Comparison of ENCODE assay signal across 10 cellular contexts in the genomic region with DNA sequence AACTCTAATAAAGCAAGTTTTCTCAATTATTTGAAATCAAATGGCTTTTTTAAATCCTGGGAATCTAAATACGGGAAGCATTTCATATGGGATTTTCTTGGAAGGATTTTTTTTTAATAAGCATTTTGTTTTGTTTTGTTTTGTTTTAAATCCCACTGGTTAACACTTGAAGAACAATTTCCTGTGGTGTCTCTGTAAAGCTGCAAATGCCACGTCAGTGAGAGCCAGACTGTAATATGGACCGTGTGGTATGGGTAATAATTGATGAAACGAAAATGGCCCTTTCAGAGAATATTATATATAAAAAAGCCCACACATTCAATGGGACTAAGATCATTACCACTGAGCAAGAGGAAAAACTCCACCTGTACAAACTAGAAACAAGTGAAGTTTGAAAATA. TPM values are rescaled to one million over a fixed set of nuclear protein-coding genes. Genes with fewer than 3 reads are reported as not detected.
DNase-seq lines count a peak whose midpoint lies in the region; ATAC-seq and TF ChIP-seq lines count a peak whose summit lies in the region.
"Had no signal": no experiment of that assay in that cellular context is flagged by ENCODE, and none has a peak within 500 bp of the region (broad histone marks: within the 10 kb centered on the region; RNA-seq: fewer than 3 reads in every experiment).

No MANE protein-coding gene starts in this region.

- H3K36me3 ChIP-seq in heart left ventricle, result no peaks in the 10 kb centered on the region

- TF ChIP-seq CTCF in heart left ventricle (IDR thresholded peaks at IDR 0.05), result no peak

- peak; percentile 45 for ATAC-seq in GM18858 (IDR thresholded peaks at IDR 0.05; ENCODE audit: unreplicated experiment)
- peak; percentile 77 for ATAC-seq in GM21423 (IDR thresholded peaks at IDR 0.05; ENCODE audit: unreplicated experiment)
- ATAC-seq in HG03135 (IDR thresholded peaks at IDR 0.05; ENCODE audit: unreplicated experiment), result peak; percentile 53
- ATAC-seq in activated T-helper 17 cell treated with anti-CD3 and anti-CD28 coated beads, Interleukin-2, amount 50 U/mL, for 72 hours (replicated peaks), result no peak
- ATAC-seq in naive thymus-derived CD8-positive, alpha-beta T cell, result no peak
- ATAC-seq in heart left ventricle, result no peak
- no peak for ATAC-seq in Right ventricle myocardium superior (ENCODE audit: poor library complexity)

- intact Hi-C loops in heart left ventricle (cut with DNase I), result loop anchor here in 1 of 10 donors (5.0 kb wide), 1 partner anchor 34 kb away; a partner anchor contains a TSS
- intact Hi-C loops in Right ventricle myocardium superior (cut with DNase I), result no loop called here

- POLR2A ChIA-PET in naive thymus-derived CD8-positive, alpha-beta T cell (lab: Charles Lee), result no interaction called here

- TF ChIP-seq POLR2A in heart left ventricle (IDR thresholded peaks at IDR 0.05), result no peak

- H3K4me1 ChIP-seq in heart left ventricle, result no peaks in the 10 kb centered on the region

- H3K4me3 ChIP-seq in heart left ventricle, result no peak overlapping the region

- peaks cover 11% of the 10 kb centered on the region for H3K27me3 Mint-ChIP-seq in activated T-helper 17 cell treated with anti-CD3 and anti-CD28 coated beads, Interleukin-2, amount 50 U/mL, for 72 hours
- H3K27me3 Mint-ChIP-seq in naive thymus-derived CD8-positive, alpha-beta T cell, result peaks cover 0 to 11% (median 6%) of the 10 kb centered on the region in 5 donors

- no peaks in the 10 kb centered on the region for H3K4me1 Mint-ChIP-seq in activated T-helper 17 cell treated with anti-CD3 and anti-CD28 coated beads, Interleukin-2, amount 50 U/mL, for 72 hours
- H3K4me1 Mint-ChIP-seq in naive thymus-derived CD8-positive, alpha-beta T cell, result peaks cover 0 to 9% (median 4%) of the 10 kb centered on the region in 4 donors
- H3K4me1 Mint-ChIP-seq: mesothelial cell of epicardium had no signal

- no peaks in the 10 kb centered on the region for H3K9me3 Mint-ChIP-seq in activated T-helper 17 cell treated with anti-CD3 and anti-CD28 coated beads, Interleukin-2, amount 50 U/mL, for 72 hours
- H3K9me3 Mint-ChIP-seq in naive thymus-derived CD8-positive, alpha-beta T cell, result no peaks in the 10 kb centered on the region
- H3K9me3 Mint-ChIP-seq: mesothelial cell of epicardium had no signal

- H3K36me3 Mint-ChIP-seq in activated T-helper 17 cell treated with anti-CD3 and anti-CD28 coated beads, Interleukin-2, amount 50 U/mL, for 72 hours (ENCODE audit: low read depth), result no peaks in the 10 kb centered on the region
- H3K36me3 Mint-ChIP-seq in naive thymus-derived CD8-positive, alpha-beta T cell, result no peaks in the 10 kb centered on the region
- H3K36me3 Mint-ChIP-seq: mesothelial cell of epicardium had no signal

- WGBS in heart left ventricle, 4 donors, result 53 to 59% (median 55%) methylated on average over 4 of the region's 4 CpGs

- no peak for DNase-seq in naive thymus-derived CD8-positive, alpha-beta T cell
- DNase-seq in heart left ventricle (no peak), EL (no peak), Right ventricle myocardium superior (no peak)
- DNase-seq: effector memory CD4-positive, alpha-beta T cell had no signal

- peaks cover 0 to 46% (median 20%) of the 10 kb centered on the region in 9 donors for H3K27me3 ChIP-seq in heart left ventricle

- H3K9me3 ChIP-seq in heart left ventricle, result no peaks in the 10 kb centered on the region

- no peak overlapping the region for H3K27ac ChIP-seq in heart left ventricle

- peak overlapping the region; percentile 33 for H3K4me3 Mint-ChIP-seq in activated T-helper 17 cell treated with anti-CD3 and anti-CD28 coated beads, Interleukin-2, amount 50 U/mL, for 72 hours
- peak overlapping the region in 1 of 10 donors; percentile 9 for H3K4me3 Mint-ChIP-seq in naive thymus-derived CD8-positive, alpha-beta T cell
- H3K4me3 Mint-ChIP-seq: mesothelial cell of epicardium had no signal

- no peak overlapping the region for H3K27ac Mint-ChIP-seq in activated T-helper 17 cell treated with anti-CD3 and anti-CD28 coated beads, Interleukin-2, amount 50 U/mL, for 72 hours
- no peak overlapping the region for H3K27ac Mint-ChIP-seq in naive thymus-derived CD8-positive, alpha-beta T cell
- H3K27ac Mint-ChIP-seq: mesothelial cell of epicardium had no signal

RNA-seq across cellular contexts. Expression of a gene that starts 33.9 kb away (rescaled TPM):
- total RNA-seq in activated T-helper 17 cell treated with anti-CD3 and anti-CD28 coated beads, Interleukin-2, amount 50 U/mL, for 72 hours, result 10 to 100 TPM; 19.1 to 22.0 TPM
- 10 to 100 TPM; 15.8 to 17.5 TPM for total RNA-seq in naive thymus-derived CD8-positive, alpha-beta T cell
- polyA plus RNA-seq in naive thymus-derived CD8-positive, alpha-beta T cell, result under 1 TPM; 0.24 to 0.74 (median 0.47) TPM
- total RNA-seq in heart left ventricle (1 to 10 TPM in 5 of 9 donors, under 1 TPM in 4; 0.67 to 2.4 (median 1.1) TPM), Right ventricle myocardium superior (1.0 TPM)
- polyA plus RNA-seq in heart left ventricle, result 1 to 10 TPM in 1 of 2 donors, under 1 TPM in 1; 0.22 to 1.9 TPM

Comparison
In these comparisons a context has a peak if more than half of its experiments do, and no peak if none do; other contexts are left out.
1. ATAC-seq: peak in GM18858 (single experiment), GM21423 (single experiment) and HG03135 (single experiment); none in activated T-helper 17 cell treated with anti-CD3 and anti-CD28 coated beads, Interleukin-2, amount 50 U/mL, for 72 hours (single experiment), naive thymus-derived CD8-positive, alpha-beta T cell (0 of 2), heart left ventricle (0 of 4) and Right ventricle myocardium superior (single experiment).